ENCODE assay signal across 33 cellular contexts in genomic region chr9:38172601-38173000, GRCh38.
DNase-seq lines count a peak whose midpoint lies in the region; ATAC-seq and TF ChIP-seq lines count a peak whose summit lies in the region.
"Had no signal": no experiment of that assay in that cellular context is flagged by ENCODE, and none has a peak within 500 bp of the region (broad histone marks: within the 10 kb centered on the region; RNA-seq: fewer than 3 reads in every experiment).

No MANE protein-coding gene starts in this region.

- no peak overlapping the region for H3K4me3 ChIP-seq in SK-N-SH (ENCODE audit: low read depth in 2 of 2, low read length in 1 of 2)
- H3K4me3 ChIP-seq in smooth muscle cell = no peak overlapping the region
- H3K4me3 ChIP-seq: dorsolateral prefrontal cortex, gastroesophageal sphincter, hepatocyte, SJSA1, thoracic aorta, uterus had no signal

- 36% methylated on average over 4 of the region's 5 CpGs for WGBS in SK-N-SH (ENCODE audit: low lambda C conversion rate)
- WGBS in smooth muscle cell (ENCODE audit: low lambda C conversion rate) = 29% methylated on average over 5 of the region's 5 CpGs

- no peak overlapping the region for H2AFZ ChIP-seq in SK-N-SH (ENCODE audit: low read depth)
- H2AFZ ChIP-seq in smooth muscle cell (ENCODE audit: low read depth) = no peak overlapping the region
- H2AFZ ChIP-seq: hepatocyte had no signal

- CTCF ChIA-PET in SK-N-SH (lab: Yijun Ruan, JAX) = interaction anchor here (0.8 to 1.8 kb wide), 2 partner anchors 12 to 64 kb away, joined by 3 to 14 read pairs; no protein-coding TSS in a partner anchor

- POLR2A ChIA-PET in SK-N-SH (lab: Yijun Ruan, JAX) = no interaction called here

- no peak for TF ChIP-seq EP300 in SK-N-SH (IDR thresholded peaks at IDR 0.05; ENCODE audit: borderline replicate concordance in 1 of 2, low read depth in 1 of 2, low read length in 1 of 2)

- TF ChIP-seq CTCF in SK-N-SH (IDR thresholded peaks at IDR 0.05) (no peak), smooth muscle cell (IDR thresholded peaks at IDR 0.05; ENCODE audit: borderline replicate concordance, insufficient read depth, poor library complexity, severe bottlenecking) (no peak)

- H3K27me3 ChIP-seq in SK-N-SH (ENCODE audit: insufficient read depth) = no peaks in the 10 kb centered on the region
- H3K27me3 ChIP-seq in smooth muscle cell (ENCODE audit: low read depth) = no peaks in the 10 kb centered on the region
- H3K27me3 ChIP-seq: gastroesophageal sphincter, hepatocyte, SJSA1, uterus had no signal

- H3K9me2 ChIP-seq in SK-N-SH = no peaks in the 10 kb centered on the region

- H4K20me1 ChIP-seq in SK-N-SH (ENCODE audit: insufficient read depth) (no peaks in the 10 kb centered on the region), smooth muscle cell (ENCODE audit: low read depth) (no peaks in the 10 kb centered on the region)

- H3K9ac ChIP-seq in SK-N-SH (no peak overlapping the region), smooth muscle cell (ENCODE audit: low read depth) (no peak overlapping the region)

- H3K27ac ChIP-seq in SK-N-SH (ENCODE audit: low read depth in 2 of 2, low read length in 1 of 2) (peak overlapping the region in 1 of 2 experiments; percentile 11; a peak in 2 of 4 replicates), smooth muscle cell (ENCODE audit: low read depth) (peak overlapping the region; percentile 93)
- H3K27ac ChIP-seq: dorsolateral prefrontal cortex, gastroesophageal sphincter, SJSA1, thoracic aorta, uterus had no signal

- H3K9me3 ChIP-seq in SK-N-SH (0 out of 2 replicates have a peak, but pooled peaks cover 9% of the 10 kb centered on the region), smooth muscle cell (replicated peaks; ENCODE audit: low read depth) (no peaks in the 10 kb centered on the region)
- H3K9me3 ChIP-seq: SJSA1 had no signal

- H3K4me1 ChIP-seq in SK-N-SH (ENCODE audit: control insufficient read depth in 1 of 2, insufficient read depth in 2 of 2, low read depth in 1 of 2, low read length in 1 of 2) = peaks cover 0 to 7% of the 10 kb centered on the region in 2 experiments; a peak in 1 of 4 replicates
- no peaks in the 10 kb centered on the region for H3K4me1 ChIP-seq in smooth muscle cell (ENCODE audit: low read depth)
- H3K4me1 ChIP-seq: gastroesophageal sphincter, uterus had no signal

- no peak for ATAC-seq in SK-N-SH treated with all-trans-retinoic acid at 6 μM for 48 hours
- no peak for ATAC-seq in HG02840 (IDR thresholded peaks at IDR 0.05; ENCODE audit: low FRiP score, unreplicated experiment)
- ATAC-seq: activated T-cell treated with anti-CD3 and anti-CD28 coated beads, Interleukin-2, amount 50 U/mL, for 72 hours; gastroesophageal sphincter; left ventricle myocardium superior; right cardiac atrium had no signal

- H3K79me2 ChIP-seq in SK-N-SH (ENCODE audit: insufficient read depth) (no peaks in the 10 kb centered on the region), smooth muscle cell (ENCODE audit: low read depth) (no peaks in the 10 kb centered on the region)
- H3K79me2 ChIP-seq: hepatocyte had no signal

- H3F3A ChIP-seq in SK-N-SH (replicated peaks; ENCODE audit: insufficient read depth) = no peaks in the 10 kb centered on the region
- H3F3A ChIP-seq in smooth muscle cell (ENCODE audit: low read depth) = no peaks in the 10 kb centered on the region

- H3K4me2 ChIP-seq in SK-N-SH (no peak overlapping the region), smooth muscle cell (no peak overlapping the region)
- H3K4me2 ChIP-seq: hepatocyte had no signal

- DNase-seq in SK-N-SH = peak; percentile 32
- DNase-seq in RPMI7951 (ENCODE audit: low read depth) = peak; percentile 60
- DNase-seq in iPS-NIHi11 (ENCODE audit: low spot score) = peak; percentile 45
- no peak for DNase-seq in smooth muscle cell (lab: John Stamatoyannopoulos, UW; ENCODE audit: unreplicated experiment)
- no peak for DNase-seq in NCI-H510A treated with DMSO at 0.1 percent for 48 hours (lab: John Stamatoyannopoulos, UW)
- DNase-seq in NOMO-1 treated with dmso at 0.1 percent for 144 hours (lab: John Stamatoyannopoulos, UW; ENCODE audit: unreplicated experiment) = no peak
- DNase-seq: activated B cell treated with CpG ODN at 0.5 μM for 24 hours; activated CD4-positive, alpha-beta T cell treated with anti-CD3 and anti-CD28 coated beads, Interleukin-2, amount 50 U/mL, for 48 hours; activated naive CD4-positive, alpha-beta T cell treated with Interleukin-2 at 50 U/mL for 16 hours; activated T-cell treated with anti-CD3 and anti-CD28 coated beads, Interleukin-2, amount 50 U/mL, for 72 hours; AML-193; Calu3; CD4-positive, CD25-positive, alpha-beta regulatory T cell; DMS79; dorsolateral prefrontal cortex; GDM1; IMR-90; left ventricle myocardium superior; NCI-H187 treated with DMSO at 0.1 percent for 48 hours; NCI-H226; NCI-H82; posterior cingulate gyrus; right cardiac atrium; RPMI8226; stimulated activated CD4-positive, alpha-beta T cell treated with anti-CD3 and anti-CD28 coated beads, Interleukin-1b, Interleukin-23, amount 100 ng/mL, for 48 hours; stimulated activated naive CD4-positive, alpha-beta T cell treated with Interleukin-2 at 50 U/mL for 16 hours; uterus had no signal

- TF ChIP-seq RAD21 in SK-N-SH (IDR thresholded peaks at IDR 0.05; ENCODE audit: low read length) = no peak

- H3K36me3 ChIP-seq in SK-N-SH (replicated peaks in 1 of 2; ENCODE audit: control insufficient read depth in 1 of 2, insufficient read depth in 2 of 2, low read length in 1 of 2) = no peaks in the 10 kb centered on the region
- no peaks in the 10 kb centered on the region for H3K36me3 ChIP-seq in smooth muscle cell (ENCODE audit: low read depth)
- H3K36me3 ChIP-seq: gastroesophageal sphincter, SJSA1, thoracic aorta, uterus had no signal

TF ChIP-seq in SK-N-SH, 30 proteins besides CTCF, POLR2A, EP300 and RAD21 (continues in another document):
- TF ChIP-seq SMC3 (IDR thresholded peaks at IDR 0.05; ENCODE audit: low read depth, low read length) (no peak), MXI1 (IDR thresholded peaks at IDR 0.05; ENCODE audit: low read depth, low read length) (no peak), GATA2 (CRISPR knock-in tag; IDR thresholded peaks at IDR 0.05) (no peak), JUND (IDR thresholded peaks at IDR 0.05) (no peak), TCF12 (IDR thresholded peaks at IDR 0.05) (no peak), RFX5 (IDR thresholded peaks at IDR 0.05; ENCODE audit: low read length) (no peak), TAF1 (IDR thresholded peaks at IDR 0.05; ENCODE audit: borderline replicate concordance, low read depth, low read length) (no peak), GABPA (IDR thresholded peaks at IDR 0.05; ENCODE audit: low read depth) (no peak)
- TF ChIP-seq, protein P1, sequence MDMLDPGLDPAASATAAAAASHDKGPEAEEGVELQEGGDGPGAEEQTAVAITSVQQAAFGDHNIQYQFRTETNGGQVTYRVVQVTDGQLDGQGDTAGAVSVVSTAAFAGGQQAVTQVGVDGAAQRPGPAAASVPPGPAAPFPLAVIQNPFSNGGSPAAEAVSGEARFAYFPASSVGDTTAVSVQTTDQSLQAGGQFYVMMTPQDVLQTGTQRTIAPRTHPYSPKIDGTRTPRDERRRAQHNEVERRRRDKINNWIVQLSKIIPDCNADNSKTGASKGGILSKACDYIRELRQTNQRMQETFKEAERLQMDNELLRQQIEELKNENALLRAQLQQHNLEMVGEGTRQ (IDR thresholded peaks at IDR 0.05; ENCODE audit: borderline replicate concordance, low read depth, low read length) = no peak
- TF ChIP-seq, protein P2, sequence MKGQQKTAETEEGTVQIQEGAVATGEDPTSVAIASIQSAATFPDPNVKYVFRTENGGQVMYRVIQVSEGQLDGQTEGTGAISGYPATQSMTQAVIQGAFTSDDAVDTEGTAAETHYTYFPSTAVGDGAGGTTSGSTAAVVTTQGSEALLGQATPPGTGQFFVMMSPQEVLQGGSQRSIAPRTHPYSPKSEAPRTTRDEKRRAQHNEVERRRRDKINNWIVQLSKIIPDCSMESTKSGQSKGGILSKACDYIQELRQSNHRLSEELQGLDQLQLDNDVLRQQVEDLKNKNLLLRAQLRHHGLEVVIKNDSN (IDR thresholded peaks at IDR 0.05; ENCODE audit: borderline replicate concordance, low read depth) = no peak

TF ChIP-seq in SK-N-SH treated with all-trans-retinoic acid at 6 μM for 48 hours, 23 proteins besides CTCF, POLR2A, EP300 and RAD21 (continues in another document):
- no peak for TF ChIP-seq RARB (CRISPR knock-in tag; IDR thresholded peaks at IDR 0.05)
- TF ChIP-seq POU6F1 (CRISPR knock-in tag; IDR thresholded peaks at IDR 0.05; ENCODE audit: borderline replicate concordance, low read depth) = no peak
- TF ChIP-seq OSR1 (CRISPR knock-in tag; IDR thresholded peaks at IDR 0.05) = no peak
- TF ChIP-seq, protein P3, sequence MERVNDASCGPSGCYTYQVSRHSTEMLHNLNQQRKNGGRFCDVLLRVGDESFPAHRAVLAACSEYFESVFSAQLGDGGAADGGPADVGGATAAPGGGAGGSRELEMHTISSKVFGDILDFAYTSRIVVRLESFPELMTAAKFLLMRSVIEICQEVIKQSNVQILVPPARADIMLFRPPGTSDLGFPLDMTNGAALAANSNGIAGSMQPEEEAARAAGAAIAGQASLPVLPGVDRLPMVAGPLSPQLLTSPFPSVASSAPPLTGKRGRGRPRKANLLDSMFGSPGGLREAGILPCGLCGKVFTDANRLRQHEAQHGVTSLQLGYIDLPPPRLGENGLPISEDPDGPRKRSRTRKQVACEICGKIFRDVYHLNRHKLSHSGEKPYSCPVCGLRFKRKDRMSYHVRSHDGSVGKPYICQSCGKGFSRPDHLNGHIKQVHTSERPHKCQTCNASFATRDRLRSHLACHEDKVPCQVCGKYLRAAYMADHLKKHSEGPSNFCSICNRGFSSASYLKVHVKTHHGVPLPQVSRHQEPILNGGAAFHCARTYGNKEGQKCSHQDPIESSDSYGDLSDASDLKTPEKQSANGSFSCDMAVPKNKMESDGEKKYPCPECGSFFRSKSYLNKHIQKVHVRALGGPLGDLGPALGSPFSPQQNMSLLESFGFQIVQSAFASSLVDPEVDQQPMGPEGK (CRISPR knock-in tag; IDR thresholded peaks at IDR 0.05; ENCODE audit: borderline replicate concordance) = no peak
- no peak for TF ChIP-seq PPARA (CRISPR knock-in tag; IDR thresholded peaks at IDR 0.05; ENCODE audit: borderline replicate concordance)

Comparison
In these comparisons a context has a peak if more than half of its experiments do, and no peak if none do; other contexts are left out.
1. DNase-seq: peak in SK-N-SH (single experiment), RPMI7951 (single experiment) and iPS-NIHi11 (single experiment); none in smooth muscle cell (single experiment), NCI-H510A treated with DMSO at 0.1 percent for 48 hours (single experiment) and NOMO-1 treated with dmso at 0.1 percent for 144 hours (single experiment).